Comparison of ENCODE assay signal across 1 cellular context in the genomic region with DNA sequence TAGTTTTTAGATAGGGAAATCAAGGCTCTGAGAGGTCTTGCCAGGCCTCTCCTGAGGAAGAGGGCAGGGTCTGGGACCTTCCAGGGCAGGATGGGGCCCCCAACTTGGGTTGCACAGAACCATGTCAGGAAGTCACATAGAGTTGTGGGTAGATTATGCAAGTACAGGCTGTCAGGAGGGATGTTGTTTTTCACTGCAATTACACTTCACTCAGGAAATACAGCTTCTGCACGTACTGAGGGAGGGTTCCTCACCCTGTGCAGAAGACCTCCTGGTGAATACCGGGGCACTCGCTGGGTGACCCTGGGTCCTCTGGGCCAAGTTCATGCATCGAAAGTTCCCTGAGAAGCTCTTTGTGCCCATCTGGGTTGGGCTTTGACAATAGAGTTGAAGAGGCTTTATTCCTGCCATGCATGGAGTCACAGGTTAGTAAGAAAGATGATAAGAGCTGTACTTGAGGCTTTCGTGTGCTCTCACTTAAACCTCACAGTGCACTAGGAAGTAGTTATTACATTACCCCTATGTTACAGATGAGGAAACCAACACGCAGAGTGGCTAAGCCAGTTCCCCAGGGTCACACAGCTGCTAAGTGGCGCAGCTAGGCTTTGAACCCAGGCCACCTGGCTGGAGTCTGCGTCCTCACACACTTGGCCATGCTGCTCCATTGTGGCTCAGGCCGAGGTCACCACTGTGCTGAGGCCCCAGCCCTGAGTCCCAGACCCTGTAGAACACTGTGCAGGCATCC.
TF ChIP-seq lines count a peak whose summit lies in the region.

No MANE protein-coding gene starts in this region.

TF ChIP-seq in WTC11, 78 proteins besides CTCF, POLR2A, EP300 and RAD21 (continued from another document):
- TF ChIP-seq, protein P1, sequence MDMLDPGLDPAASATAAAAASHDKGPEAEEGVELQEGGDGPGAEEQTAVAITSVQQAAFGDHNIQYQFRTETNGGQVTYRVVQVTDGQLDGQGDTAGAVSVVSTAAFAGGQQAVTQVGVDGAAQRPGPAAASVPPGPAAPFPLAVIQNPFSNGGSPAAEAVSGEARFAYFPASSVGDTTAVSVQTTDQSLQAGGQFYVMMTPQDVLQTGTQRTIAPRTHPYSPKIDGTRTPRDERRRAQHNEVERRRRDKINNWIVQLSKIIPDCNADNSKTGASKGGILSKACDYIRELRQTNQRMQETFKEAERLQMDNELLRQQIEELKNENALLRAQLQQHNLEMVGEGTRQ (CRISPR knock-in tag; IDR thresholded peaks at IDR 0.05): no peak
- TF ChIP-seq SMAD3 (CRISPR knock-in tag; IDR thresholded peaks at IDR 0.05; ENCODE audit: borderline replicate concordance) (no peak), ZNF396 (CRISPR knock-in tag; IDR thresholded peaks at IDR 0.05; ENCODE audit: borderline replicate concordance) (no peak), SMAD4 (CRISPR knock-in tag; IDR thresholded peaks at IDR 0.05) (no peak)
- TF ChIP-seq, protein P2, sequence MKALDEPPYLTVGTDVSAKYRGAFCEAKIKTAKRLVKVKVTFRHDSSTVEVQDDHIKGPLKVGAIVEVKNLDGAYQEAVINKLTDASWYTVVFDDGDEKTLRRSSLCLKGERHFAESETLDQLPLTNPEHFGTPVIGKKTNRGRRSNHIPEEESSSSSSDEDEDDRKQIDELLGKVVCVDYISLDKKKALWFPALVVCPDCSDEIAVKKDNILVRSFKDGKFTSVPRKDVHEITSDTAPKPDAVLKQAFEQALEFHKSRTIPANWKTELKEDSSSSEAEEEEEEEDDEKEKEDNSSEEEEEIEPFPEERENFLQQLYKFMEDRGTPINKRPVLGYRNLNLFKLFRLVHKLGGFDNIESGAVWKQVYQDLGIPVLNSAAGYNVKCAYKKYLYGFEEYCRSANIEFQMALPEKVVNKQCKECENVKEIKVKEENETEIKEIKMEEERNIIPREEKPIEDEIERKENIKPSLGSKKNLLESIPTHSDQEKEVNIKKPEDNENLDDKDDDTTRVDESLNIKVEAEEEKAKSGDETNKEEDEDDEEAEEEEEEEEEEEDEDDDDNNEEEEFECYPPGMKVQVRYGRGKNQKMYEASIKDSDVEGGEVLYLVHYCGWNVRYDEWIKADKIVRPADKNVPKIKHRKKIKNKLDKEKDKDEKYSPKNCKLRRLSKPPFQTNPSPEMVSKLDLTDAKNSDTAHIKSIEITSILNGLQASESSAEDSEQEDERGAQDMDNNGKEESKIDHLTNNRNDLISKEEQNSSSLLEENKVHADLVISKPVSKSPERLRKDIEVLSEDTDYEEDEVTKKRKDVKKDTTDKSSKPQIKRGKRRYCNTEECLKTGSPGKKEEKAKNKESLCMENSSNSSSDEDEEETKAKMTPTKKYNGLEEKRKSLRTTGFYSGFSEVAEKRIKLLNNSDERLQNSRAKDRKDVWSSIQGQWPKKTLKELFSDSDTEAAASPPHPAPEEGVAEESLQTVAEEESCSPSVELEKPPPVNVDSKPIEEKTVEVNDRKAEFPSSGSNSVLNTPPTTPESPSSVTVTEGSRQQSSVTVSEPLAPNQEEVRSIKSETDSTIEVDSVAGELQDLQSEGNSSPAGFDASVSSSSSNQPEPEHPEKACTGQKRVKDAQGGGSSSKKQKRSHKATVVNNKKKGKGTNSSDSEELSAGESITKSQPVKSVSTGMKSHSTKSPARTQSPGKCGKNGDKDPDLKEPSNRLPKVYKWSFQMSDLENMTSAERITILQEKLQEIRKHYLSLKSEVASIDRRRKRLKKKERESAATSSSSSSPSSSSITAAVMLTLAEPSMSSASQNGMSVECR (CRISPR knock-in tag; IDR thresholded peaks at IDR 0.05; ENCODE audit: borderline replicate concordance): no peak
- TF ChIP-seq, protein P3, sequence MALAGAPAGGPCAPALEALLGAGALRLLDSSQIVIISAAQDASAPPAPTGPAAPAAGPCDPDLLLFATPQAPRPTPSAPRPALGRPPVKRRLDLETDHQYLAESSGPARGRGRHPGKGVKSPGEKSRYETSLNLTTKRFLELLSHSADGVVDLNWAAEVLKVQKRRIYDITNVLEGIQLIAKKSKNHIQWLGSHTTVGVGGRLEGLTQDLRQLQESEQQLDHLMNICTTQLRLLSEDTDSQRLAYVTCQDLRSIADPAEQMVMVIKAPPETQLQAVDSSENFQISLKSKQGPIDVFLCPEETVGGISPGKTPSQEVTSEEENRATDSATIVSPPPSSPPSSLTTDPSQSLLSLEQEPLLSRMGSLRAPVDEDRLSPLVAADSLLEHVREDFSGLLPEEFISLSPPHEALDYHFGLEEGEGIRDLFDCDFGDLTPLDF (CRISPR knock-in tag; IDR thresholded peaks at IDR 0.05): no peak
